22 cellular contexts compared by ENCODE assay signal in the genomic region with DNA sequence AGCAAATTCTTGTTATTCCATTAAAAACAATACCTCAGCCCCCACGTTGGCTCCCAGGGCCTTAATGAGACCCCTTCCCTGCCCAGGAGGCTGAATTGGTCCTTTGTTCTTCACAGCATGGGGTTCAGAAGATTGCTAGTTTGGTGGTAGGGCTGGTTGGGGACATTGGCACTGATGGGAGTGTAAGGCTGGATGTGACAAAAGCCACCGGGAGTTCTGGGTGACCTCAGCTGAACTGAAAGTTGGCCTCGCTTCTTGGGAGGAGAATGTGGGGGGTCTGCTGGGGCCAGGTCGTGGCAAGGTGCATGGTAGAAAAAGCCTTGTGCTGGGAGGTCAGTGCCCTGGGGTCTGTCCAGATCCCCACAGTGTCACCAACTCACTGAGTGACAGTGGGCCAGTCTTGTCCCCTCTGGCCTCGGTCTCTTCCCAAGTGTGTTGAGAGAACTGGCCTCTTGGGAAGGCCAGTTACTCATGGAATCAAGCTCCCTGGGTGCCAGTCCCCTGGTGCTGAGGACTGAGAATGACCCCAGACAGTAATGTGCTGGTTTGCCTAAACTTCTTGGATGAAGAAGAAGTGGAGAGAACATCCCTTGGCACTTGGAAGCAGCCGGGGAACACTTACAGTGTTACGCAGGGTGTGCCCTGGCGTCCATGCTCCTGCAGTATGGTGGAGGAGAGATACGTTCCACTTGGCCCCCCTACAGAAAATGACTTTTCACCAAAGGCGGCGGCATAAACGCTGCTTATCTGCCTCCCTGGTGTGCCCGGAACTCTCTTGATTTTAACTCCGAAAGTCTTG.
"Had no signal": no experiment of that assay in that cellular context is flagged by ENCODE, and none has a peak within 500 bp of the region (broad histone marks: within the 10 kb centered on the region; RNA-seq: fewer than 3 reads in every experiment).

No MANE protein-coding gene starts in this region.

- H3K4me1 Mint-ChIP-seq: activated naive CD8-positive, alpha-beta T cell treated with anti-CD3 and anti-CD28 coated beads, Interleukin-2, amount 10 ng/mL, durations not matched to agents 7 days and 5 days; memory B cell had no signal

- H3K9me3 ChIP-seq: left lung, suprapubic skin had no signal

- H3K9me3 Mint-ChIP-seq: activated naive CD8-positive, alpha-beta T cell treated with anti-CD3 and anti-CD28 coated beads, Interleukin-2, amount 10 ng/mL, durations not matched to agents 7 days and 5 days; nephron progenitor cell; type B pancreatic cell had no signal

- H3K27ac Mint-ChIP-seq: activated naive CD8-positive, alpha-beta T cell treated with anti-CD3 and anti-CD28 coated beads, Interleukin-2, amount 10 ng/mL, durations not matched to agents 7 days and 5 days; activated T-cell treated with anti-CD3 and anti-CD28 coated beads, Interleukin-2, amount 50 U/mL, for 72 hours; memory B cell; type B pancreatic cell had no signal

- H3K4me3 ChIP-seq: cardiac muscle cell, heart left ventricle, left lung, smooth muscle cell, suprapubic skin had no signal

- H3K36me3 ChIP-seq: cardiac muscle cell, heart left ventricle, left lung, suprapubic skin had no signal

- H3K27me3 ChIP-seq: cardiac muscle cell had no signal

- ATAC-seq: activated T-cell treated with anti-CD3 and anti-CD28 coated beads, Interleukin-2, amount 50 U/mL, for 72 hours; heart left ventricle; left lung; right cardiac atrium had no signal

- H3K4me3 Mint-ChIP-seq: activated naive CD8-positive, alpha-beta T cell treated with anti-CD3 and anti-CD28 coated beads, Interleukin-2, amount 10 ng/mL, durations not matched to agents 7 days and 5 days; activated T-cell treated with anti-CD3 and anti-CD28 coated beads, Interleukin-2, amount 50 U/mL, for 72 hours; memory B cell; nephron progenitor cell; type B pancreatic cell had no signal

- H3K36me3 Mint-ChIP-seq: activated naive CD8-positive, alpha-beta T cell treated with anti-CD3 and anti-CD28 coated beads, Interleukin-2, amount 10 ng/mL, durations not matched to agents 7 days and 5 days; memory B cell; type B pancreatic cell had no signal

- H3K4me1 ChIP-seq: heart left ventricle, left lung, suprapubic skin had no signal

- H3K27ac ChIP-seq: cardiac muscle cell, heart left ventricle, left lung, suprapubic skin had no signal

- DNase-seq: activated CD4-positive, alpha-beta T cell treated with anti-CD3 and anti-CD28 coated beads, Interleukin-2, amount 50 U/mL, for 1 hour; activated CD4-positive, CD25-positive, alpha-beta regulatory T cell; activated CD8-positive, alpha-beta memory T cell treated with anti-CD3 and anti-CD28 coated beads, Interleukin-2, amount 50 U/mL, for 4 hours; activated gamma-delta T cell treated with Interleukin-2 at 50 U/mL for 16 hours; activated naive CD8-positive, alpha-beta T cell treated with anti-CD3 and anti-CD28 coated beads, Interleukin-2, amount 10 ng/mL, durations not matched to agents 7 days and 5 days; activated T-cell treated with anti-CD3 and anti-CD28 coated beads, Interleukin-2, amount 50 U/mL, for 72 hours; aorta; effector CD4-positive, alpha-beta T cell; foreskin melanocyte; heart left ventricle; nephron progenitor cell; right cardiac atrium; stimulated activated naive CD4-positive, alpha-beta T cell treated with Interleukin-2 at 50 U/mL for 16 hours; T-helper 2 cell had no signal

- FAIRE-seq: colon, endothelial cell of umbilical vein had no signal
